ENCODE assay signal across 19 cellular contexts in genomic region chr3:128573707-128574162, GRCh38.
A peak's percentile ranks its signal among the peaks of the same experiment; 100 is the strongest.
DNase-seq lines count a peak whose midpoint lies in the region; ATAC-seq, FAIRE-seq and TF ChIP-seq lines count a peak whose summit lies in the region.
"Had no signal": no experiment of that assay in that cellular context is flagged by ENCODE, and none has a peak within 500 bp of the region (broad histone marks: within the 10 kb centered on the region; RNA-seq: fewer than 3 reads in every experiment).

No MANE protein-coding gene starts in this region.

- H3K9ac ChIP-seq in K562 (ENCODE audit: insufficient read depth in 1 of 2, low read depth in 2 of 2, low read length in 2 of 2) (peak overlapping the region in 1 of 2 experiments; percentile 37; a peak in 1 of 4 replicates), smooth muscle cell (ENCODE audit: low read depth) (no peak overlapping the region)

- peak; percentile 61 for DNase-seq in activated naive CD4-positive, alpha-beta T cell treated with anti-CD3 and anti-CD28 coated beads for 36 hours
- DNase-seq in activated naive CD4-positive, alpha-beta T cell treated with anti-CD3 and anti-CD28 coated beads, Interleukin-2, amount 10 ng/mL, durations not matched to agents 7 days and 5 days, result no peak
- DNase-seq in K562 (ENCODE audit: extremely low read depth in 1 of 4, low spot score in 3 of 4), result peak; percentile 37 to 54 (median 38)
- no peak for DNase-seq in left lung
- no peak for DNase-seq in upper lobe of right lung
- no peak for DNase-seq in AG08396 (ENCODE audit: low spot score)
- DNase-seq in GM13976 (ENCODE audit: low spot score), result no peak
- DNase-seq in smooth muscle cell (lab: John Stamatoyannopoulos, UW; ENCODE audit: unreplicated experiment), result no peak
- DNase-seq: CD8-positive, alpha-beta T cell; DMS79 treated with DMSO at 0.1 percent for 48 hours; foreskin keratinocyte; HCEC 1CT; KG1; mammary epithelial cell; NCI-H1092 treated with DMSO at 0.1 percent for 48 hours; NCI-H69; stimulated activated naive CD4-positive, alpha-beta T cell; trophoblast cell had no signal

- H3K4me1 Mint-ChIP-seq in activated naive CD4-positive, alpha-beta T cell treated with anti-CD3 and anti-CD28 coated beads for 36 hours (ENCODE audit: low read depth), result peaks cover 18% of the 10 kb centered on the region
- H3K4me1 Mint-ChIP-seq in activated naive CD4-positive, alpha-beta T cell treated with anti-CD3 and anti-CD28 coated beads, Interleukin-2, amount 10 ng/mL, durations not matched to agents 7 days and 5 days, result peaks cover 17% of the 10 kb centered on the region

- in situ Hi-C loops in K562 (cut with MboI), result no loop called here
- in situ Hi-C loops in GM13976 (cut with MboI; ENCODE audit: low sequenced_read_pairs, unreplicated experiment), result no loop called here

- H3K9me1 ChIP-seq in K562 (ENCODE audit: control insufficient read depth, insufficient read depth, low read length), result no peaks in the 10 kb centered on the region

- FAIRE-seq in K562 (lab: Jason Lieb, UNC), result peak; percentile 88

- H3K4me1 ChIP-seq in K562 (replicated peaks in 1 of 2; ENCODE audit: control insufficient read depth in 2 of 2, insufficient read depth in 2 of 2, low read length in 2 of 2), result peaks cover 20 to 42% of the 10 kb centered on the region in 2 experiments; a peak in 4 of 5 replicates
- peaks cover 0 to 18% of the 10 kb centered on the region in 2 donors for H3K4me1 ChIP-seq in left lung
- H3K4me1 ChIP-seq in upper lobe of right lung, result peaks cover 9% of the 10 kb centered on the region
- H3K4me1 ChIP-seq in smooth muscle cell (ENCODE audit: low read depth), result no peaks in the 10 kb centered on the region
- H3K4me1 ChIP-seq: foreskin keratinocyte had no signal

- H2AFZ ChIP-seq in K562 (ENCODE audit: low read depth, low read length), result peak overlapping the region; percentile 80; the same call in 1 of the 2 replicates
- H2AFZ ChIP-seq in smooth muscle cell (ENCODE audit: low read depth), result no peak overlapping the region

- H3K27ac Mint-ChIP-seq in activated naive CD4-positive, alpha-beta T cell treated with anti-CD3 and anti-CD28 coated beads for 36 hours, result no peak overlapping the region
- no peak overlapping the region for H3K27ac Mint-ChIP-seq in activated naive CD4-positive, alpha-beta T cell treated with anti-CD3 and anti-CD28 coated beads, Interleukin-2, amount 10 ng/mL, durations not matched to agents 7 days and 5 days
- H3K27ac Mint-ChIP-seq: CD8-positive, alpha-beta T cell had no signal

- 17% methylated on average over 8 of the region's 14 CpGs for WGBS in K562 (ENCODE audit: insufficient coverage, low coverage, missing lambda C conversion rate)
- WGBS in smooth muscle cell (ENCODE audit: low lambda C conversion rate), result 62% methylated on average over 14 of the region's 14 CpGs

- H3K4me3 Mint-ChIP-seq in activated naive CD4-positive, alpha-beta T cell treated with anti-CD3 and anti-CD28 coated beads for 36 hours, result no peak overlapping the region
- no peak overlapping the region for H3K4me3 Mint-ChIP-seq in activated naive CD4-positive, alpha-beta T cell treated with anti-CD3 and anti-CD28 coated beads, Interleukin-2, amount 10 ng/mL, durations not matched to agents 7 days and 5 days
- H3K4me3 Mint-ChIP-seq: CD8-positive, alpha-beta T cell had no signal

- TF ChIP-seq CTCF in K562 (IDR thresholded peaks at IDR 0.05 in 2 of 3, conservative IDR thresholded peaks at IDR 0.05 in 1 of 3; ENCODE audit: insufficient read depth in 2 of 3, low read depth in 1 of 3, low read length in 3 of 3) (no peak), left lung (IDR thresholded peaks at IDR 0.05) (no peak), upper lobe of right lung (IDR thresholded peaks at IDR 0.05) (no peak), GM13976 (IDR thresholded peaks at IDR 0.05; ENCODE audit: borderline replicate concordance, control extremely low read depth, extremely low read depth, insufficient read depth, missing control alignments) (no peak), smooth muscle cell (IDR thresholded peaks at IDR 0.05; ENCODE audit: borderline replicate concordance, insufficient read depth, poor library complexity, severe bottlenecking) (no peak)

- H3K27me3 ChIP-seq in K562 (ENCODE audit: control insufficient read depth in 2 of 2, insufficient read depth in 2 of 2, low read length in 2 of 2), result no peaks in the 10 kb centered on the region
- H3K27me3 ChIP-seq in left lung, result peaks cover 0 to 42% of the 10 kb centered on the region in 2 donors
- H3K27me3 ChIP-seq in upper lobe of right lung, result peaks cover 11% of the 10 kb centered on the region
- no peaks in the 10 kb centered on the region for H3K27me3 ChIP-seq in smooth muscle cell (ENCODE audit: low read depth)

- POLR2A ChIA-PET in K562 (lab: Yijun Ruan, JAX), result interaction anchor here (0.6 to 1.7 kb wide), 5 partner anchors 20 to 149 kb away, joined by 3 to 4 read pairs (median 3); no protein-coding TSS in a partner anchor

- intact Hi-C loops in activated naive CD4-positive, alpha-beta T cell treated with anti-CD3 and anti-CD28 coated beads for 36 hours (cut with micrococcal nuclease), result loop anchor here (2.0 to 5.0 kb wide), 3 partner anchors 81 to 221 kb away; partner anchors contain the start of genes GATA2 and RAB7A
- intact Hi-C loops in K562 (cut with micrococcal nuclease) (no loop called here), left lung (cut with DNase I) (no loop called here), upper lobe of right lung (cut with DNase I) (loop anchor here (10.0 kb wide), 1 partner anchor 79 kb away; the partner anchor contains the start of gene GATA2)

- ATAC-seq in K562 (peak; percentile 56), left lung (peak; percentile 22), upper lobe of right lung (peak; percentile 47)
- ATAC-seq: foreskin keratinocyte had no signal

- TF ChIP-seq RAD21 in K562 (CRISPR knock-in tag; conservative IDR thresholded peaks at IDR 0.05 in 1 of 2, IDR thresholded peaks at IDR 0.05 in 1 of 2), result no peak

- H3K36me3 Mint-ChIP-seq in activated naive CD4-positive, alpha-beta T cell treated with anti-CD3 and anti-CD28 coated beads for 36 hours (ENCODE audit: low read depth), result no peaks in the 10 kb centered on the region
- H3K36me3 Mint-ChIP-seq in activated naive CD4-positive, alpha-beta T cell treated with anti-CD3 and anti-CD28 coated beads, Interleukin-2, amount 10 ng/mL, durations not matched to agents 7 days and 5 days, result no peaks in the 10 kb centered on the region
- H3K36me3 Mint-ChIP-seq: CD8-positive, alpha-beta T cell had no signal

- peak overlapping the region; percentile 49; the same call in 1 of the 2 replicates for H3K4me2 ChIP-seq in K562 (ENCODE audit: insufficient read depth, low read length)
- no peak overlapping the region for H3K4me2 ChIP-seq in smooth muscle cell

- no peaks in the 10 kb centered on the region for H3K9me3 ChIP-seq in K562 (replicated peaks; ENCODE audit: control insufficient read depth, insufficient read depth, low read depth, low read length)
- no peaks in the 10 kb centered on the region for H3K9me3 ChIP-seq in left lung
- no peaks in the 10 kb centered on the region for H3K9me3 ChIP-seq in upper lobe of right lung
- H3K9me3 ChIP-seq in smooth muscle cell (replicated peaks; ENCODE audit: low read depth), result no peaks in the 10 kb centered on the region

- no peaks in the 10 kb centered on the region for H4K20me1 ChIP-seq in K562 (replicated peaks; ENCODE audit: control insufficient read depth, insufficient read depth, low read length)
- no peaks in the 10 kb centered on the region for H4K20me1 ChIP-seq in smooth muscle cell (ENCODE audit: low read depth)

- CTCF ChIA-PET in activated naive CD4-positive, alpha-beta T cell treated with anti-CD3 and anti-CD28 coated beads for 36 hours (lab: Charles Lee), result interaction anchor here (0.6 to 2.9 kb wide), 7 partner anchors 9 to 147 kb away, joined by 3 to 16 read pairs (median 6); no protein-coding TSS in a partner anchor
- CTCF ChIA-PET in activated naive CD4-positive, alpha-beta T cell treated with anti-CD3 and anti-CD28 coated beads, Interleukin-2, amount 10 ng/mL, durations not matched to agents 7 days and 5 days (lab: Charles Lee), result interaction anchor here (1.6 kb wide), 1 partner anchor 34 kb away, joined by 3 read pairs; no protein-coding TSS in a partner anchor
- CTCF ChIA-PET in K562 (lab: Yijun Ruan, JAX; ENCODE audit: low intra/inter-chr PET ratio), result no interaction called here

- peaks cover 17% of the 10 kb centered on the region for H3K27me3 Mint-ChIP-seq in activated naive CD4-positive, alpha-beta T cell treated with anti-CD3 and anti-CD28 coated beads for 36 hours (ENCODE audit: low read depth)
- peaks cover 58% of the 10 kb centered on the region for H3K27me3 Mint-ChIP-seq in activated naive CD4-positive, alpha-beta T cell treated with anti-CD3 and anti-CD28 coated beads, Interleukin-2, amount 10 ng/mL, durations not matched to agents 7 days and 5 days

- H3K9me3 Mint-ChIP-seq in activated naive CD4-positive, alpha-beta T cell treated with anti-CD3 and anti-CD28 coated beads for 36 hours, result no peaks in the 10 kb centered on the region
- H3K9me3 Mint-ChIP-seq in activated naive CD4-positive, alpha-beta T cell treated with anti-CD3 and anti-CD28 coated beads, Interleukin-2, amount 10 ng/mL, durations not matched to agents 7 days and 5 days, result no peaks in the 10 kb centered on the region
- H3K9me3 Mint-ChIP-seq: CD8-positive, alpha-beta T cell had no signal

- BruUV-seq in K562 (replicated peaks; lab: Mats Ljungman, UMichigan), result no TSS peak

- no peak overlapping the region for H3K27ac ChIP-seq in K562 (ENCODE audit: extremely low read depth, low read depth, low read length)
- peak overlapping the region in 1 of 2 donors; percentile 18 for H3K27ac ChIP-seq in left lung
- H3K27ac ChIP-seq in upper lobe of right lung, result no peak overlapping the region
- H3K27ac ChIP-seq in smooth muscle cell (ENCODE audit: low read depth), result no peak overlapping the region
- H3K27ac ChIP-seq: foreskin keratinocyte, VCaP had no signal

- no peak for TF ChIP-seq EP300 in K562 (IDR thresholded peaks at IDR 0.05; ENCODE audit: low read length)

- TF ChIP-seq POLR2A in K562 (conservative IDR thresholded peaks at IDR 0.05), result no peak

- H3K4me3 ChIP-seq in K562, result no peak overlapping the region
- H3K4me3 ChIP-seq in left lung, result no peak overlapping the region
- H3K4me3 ChIP-seq in upper lobe of right lung, result no peak overlapping the region
- H3K4me3 ChIP-seq in smooth muscle cell, result no peak overlapping the region

- H3K36me3 ChIP-seq in K562 (ENCODE audit: control insufficient read depth, insufficient read depth, low read length) (no peaks in the 10 kb centered on the region), left lung (no peaks in the 10 kb centered on the region), upper lobe of right lung (no peaks in the 10 kb centered on the region), smooth muscle cell (ENCODE audit: low read depth) (no peaks in the 10 kb centered on the region)

- H3F3A ChIP-seq in smooth muscle cell (ENCODE audit: low read depth), result no peaks in the 10 kb centered on the region

- H3K79me2 ChIP-seq in K562 (ENCODE audit: control insufficient read depth, insufficient read depth, low read length) (no peaks in the 10 kb centered on the region), smooth muscle cell (ENCODE audit: low read depth) (no peaks in the 10 kb centered on the region)

TF ChIP-seq in K562, 482 proteins besides CTCF, POLR2A, EP300 and RAD21 (continues in another document):
- TF ChIP-seq SAFB (IDR thresholded peaks at IDR 0.05; ENCODE audit: borderline replicate concordance, low read depth, low read length) (peak; percentile 80; the same call in 1 of the 2 replicates), GATAD2B (IDR thresholded peaks at IDR 0.05; ENCODE audit: borderline replicate concordance) (peak; percentile 63; the same call in 1 of the 2 replicates)

Comparison
In these comparisons a context has a peak if more than half of its experiments do, and no peak if none do; other contexts are left out.
1. DNase-seq: peak in activated naive CD4-positive, alpha-beta T cell treated with anti-CD3 and anti-CD28 coated beads for 36 hours (single experiment) and K562 (4 of 4); none in activated naive CD4-positive, alpha-beta T cell treated with anti-CD3 and anti-CD28 coated beads, Interleukin-2, amount 10 ng/mL, durations not matched to agents 7 days and 5 days (single experiment), left lung (0 of 2), upper lobe of right lung (single experiment), AG08396 (single experiment), GM13976 (single experiment) and smooth muscle cell (single experiment).
2. intact Hi-C loops: an anchor here in activated naive CD4-positive, alpha-beta T cell treated with anti-CD3 and anti-CD28 coated beads for 36 hours (2.0 to 5.0 kb wide) and upper lobe of right lung (10.0 kb wide); none called in K562 and left lung.
3. Peak in every context shown above with its lines, with median percentiles within 50 percentile points of each other: ATAC-seq.